9 cellular contexts compared by ENCODE assay signal in the genomic region with DNA sequence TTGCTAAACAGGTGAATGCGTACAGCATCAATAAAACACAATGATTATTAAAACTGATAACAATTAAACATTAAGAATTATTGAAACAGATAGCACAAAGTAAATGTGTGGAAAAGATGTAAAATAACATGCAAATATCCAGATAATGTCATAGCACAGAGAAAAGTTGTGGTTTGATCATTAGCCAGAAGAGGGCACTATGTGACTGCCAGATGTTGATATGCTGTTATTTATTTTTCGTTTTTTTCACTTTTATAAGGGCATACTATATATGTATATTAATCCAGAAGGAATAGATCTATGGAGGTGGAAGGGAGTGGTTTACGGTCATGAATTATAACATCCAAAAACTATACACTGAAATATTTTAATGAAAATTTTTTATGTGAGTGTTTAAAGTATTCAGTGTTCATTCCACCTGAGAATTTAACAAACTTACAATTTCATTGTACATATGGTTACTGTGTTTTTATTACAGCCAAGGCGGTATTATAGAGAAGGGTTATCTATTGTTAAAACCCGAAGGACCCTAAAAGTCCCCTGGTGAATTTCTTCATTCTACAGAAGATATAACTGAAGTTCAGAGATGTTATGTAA.
DNase-seq lines count a peak whose midpoint lies in the region; ATAC-seq and TF ChIP-seq lines count a peak whose summit lies in the region.
"Had no signal": no experiment of that assay in that cellular context is flagged by ENCODE, and none has a peak within 500 bp of the region (broad histone marks: within the 10 kb centered on the region; RNA-seq: fewer than 3 reads in every experiment).

No MANE protein-coding gene starts in this region.

- peaks cover 0 to 2% of the 10 kb centered on the region in 2 donors for H3K4me1 ChIP-seq in neuronal stem cell (ENCODE audit: control insufficient read depth in 2 of 2, insufficient read depth in 1 of 2, low read depth in 1 of 2, low read length in 2 of 2)

- H3K27me3 ChIP-seq in dorsolateral prefrontal cortex, result peaks cover 0 to 4% (median 0%) of the 10 kb centered on the region in 45 donors
- H3K27me3 ChIP-seq in neuronal stem cell (ENCODE audit: control insufficient read depth in 3 of 3, insufficient read depth in 3 of 3, low read depth in 1 of 3, low read length in 3 of 3), result no peaks in the 10 kb centered on the region

- no peak overlapping the region for H2BK5ac ChIP-seq in neuronal stem cell (ENCODE audit: low read length)

- intact Hi-C loops in dorsolateral prefrontal cortex (cut with DNase I), result loop anchor here (5.0 to 10.0 kb wide), 7 partner anchors 271 to 1468 kb away; a partner anchor contains a TSS

- H2BK120ac ChIP-seq in neuronal stem cell (ENCODE audit: low read depth, low read length), result no peak overlapping the region

- no peak overlapping the region for H3K18ac ChIP-seq in neuronal stem cell (ENCODE audit: low read length)

- no CpG with 5 or more reads among the region's 5 CpGs for WGBS in neuronal stem cell (ENCODE audit: extremely low coverage in 2 of 2, insufficient read length in 2 of 2, insufficient replicate concordance in 1 of 2), 2 donors

- no peak overlapping the region for H2BK12ac ChIP-seq in neuronal stem cell (ENCODE audit: low read length)

- H3K4me3 ChIP-seq in dorsolateral prefrontal cortex (no peak overlapping the region), neuronal stem cell (ENCODE audit: low read length in 2 of 2) (no peak overlapping the region)

- H3K4me2 ChIP-seq in neuronal stem cell (ENCODE audit: insufficient read depth, low read length, poor library complexity, severe bottlenecking), result no peak overlapping the region

- H3K79me1 ChIP-seq in neuronal stem cell (ENCODE audit: low read depth, low read length), result no peaks in the 10 kb centered on the region

- peak; percentile 49 to 97 (median 80) for TF ChIP-seq CTCF in dorsolateral prefrontal cortex (IDR thresholded peaks at IDR 0.05 in 54 of 56, conservative IDR thresholded peaks at IDR 0.05 in 2 of 56; ENCODE audit: low read depth in 1 of 56, partially characterized antibody in 56 of 56)

- H3K4ac ChIP-seq in neuronal stem cell (ENCODE audit: low read length), result no peak overlapping the region

- H4K8ac ChIP-seq in neuronal stem cell (ENCODE audit: low read depth, low read length), result no peak overlapping the region

- no peak overlapping the region for H2BK15ac ChIP-seq in neuronal stem cell (ENCODE audit: low read length)

- H3K27ac ChIP-seq in dorsolateral prefrontal cortex, result no peak overlapping the region
- H3K27ac ChIP-seq in neuronal stem cell (replicated peaks; ENCODE audit: low read length), result no peak overlapping the region

- no peak overlapping the region for H3K9ac ChIP-seq in neuronal stem cell (ENCODE audit: low read depth, low read length, poor library complexity)

- DNase-seq in CD1c-positive myeloid dendritic cell (ENCODE audit: extremely low spot score), result peak; percentile 19
- DNase-seq in NCI-H526 treated with DMSO at 0.1 percent for 48 hours (lab: John Stamatoyannopoulos, UW), result peak; percentile 35
- DNase-seq in dorsolateral prefrontal cortex, result no peak
- peak; percentile 17 for DNase-seq in neuronal stem cell (ENCODE audit: low spot score)

- no peak overlapping the region for H2AFZ ChIP-seq in neuronal stem cell (ENCODE audit: low read length)

- ATAC-seq in GM18519 (IDR thresholded peaks at IDR 0.05; ENCODE audit: low FRiP score, unreplicated experiment) (peak; percentile 47), GM19463 (IDR thresholded peaks at IDR 0.05; ENCODE audit: unreplicated experiment) (no peak), HG03432 (IDR thresholded peaks at IDR 0.05; ENCODE audit: unreplicated experiment) (no peak), HG03039 (IDR thresholded peaks at IDR 0.05; ENCODE audit: unreplicated experiment) (no peak)
- ATAC-seq: naive thymus-derived CD4-positive, alpha-beta T cell had no signal

- no peak overlapping the region for H3K23ac ChIP-seq in neuronal stem cell (ENCODE audit: low read depth, low read length, poor library complexity)

- no peaks in the 10 kb centered on the region for H3K36me3 ChIP-seq in neuronal stem cell (replicated peaks in 1 of 2; ENCODE audit: control insufficient read depth in 2 of 2, insufficient read depth in 2 of 2, low read length in 2 of 2)

- no peak overlapping the region for H2AK5ac ChIP-seq in neuronal stem cell (ENCODE audit: low read depth, low read length)

- H3K14ac ChIP-seq in neuronal stem cell (ENCODE audit: low read length), result no peak overlapping the region

- H3K9me3 ChIP-seq in neuronal stem cell (replicated peaks in 1 of 2; ENCODE audit: control insufficient read depth in 2 of 2, insufficient read depth in 1 of 2, low read depth in 1 of 2, low read length in 2 of 2), result peaks cover 0 to 4% of the 10 kb centered on the region in 2 donors

- no peak overlapping the region for H4K91ac ChIP-seq in neuronal stem cell (ENCODE audit: low read depth, low read length, poor library complexity)

Comparison
In these comparisons a context has a peak if more than half of its experiments do, and no peak if none do; other contexts are left out.
1. DNase-seq: peak in CD1c-positive myeloid dendritic cell (single experiment), NCI-H526 treated with DMSO at 0.1 percent for 48 hours (single experiment) and neuronal stem cell (single experiment); none in dorsolateral prefrontal cortex (0 of 10).